Comparison of ENCODE assay signal across 14 cellular contexts in the genomic region with DNA sequence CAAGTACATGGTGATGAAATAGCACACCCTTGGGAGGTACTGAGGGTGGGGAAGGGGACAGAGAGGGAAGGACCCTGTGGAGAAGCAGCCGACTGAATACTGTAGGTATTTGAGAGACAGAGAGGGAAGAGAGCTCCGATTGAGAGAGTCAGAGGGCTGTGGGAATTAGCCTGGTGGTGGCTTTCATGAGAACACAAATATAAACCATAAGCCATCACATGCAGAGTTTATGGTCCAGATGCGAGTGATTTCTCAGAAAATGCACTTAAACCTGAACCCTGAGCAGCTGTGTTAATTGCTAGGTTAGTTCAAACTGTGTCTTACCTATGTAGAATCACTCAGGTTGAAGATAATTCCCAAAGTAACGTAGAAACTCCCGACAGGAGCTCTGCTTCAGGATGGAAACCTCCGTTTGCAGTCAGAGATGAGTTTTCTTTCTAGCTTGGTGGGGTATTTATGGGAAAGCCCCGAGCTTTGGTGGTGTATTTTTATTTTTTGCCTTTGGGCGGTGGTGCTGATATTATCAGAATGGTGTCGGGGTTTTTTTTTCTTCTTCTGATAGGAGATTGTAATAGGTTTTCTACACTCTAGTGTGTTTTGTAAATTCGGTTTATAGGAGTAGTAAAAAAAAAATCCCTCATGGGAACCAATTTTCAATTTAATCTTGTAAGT.
"Had no signal": no experiment of that assay in that cellular context is flagged by ENCODE, and none has a peak within 500 bp of the region (broad histone marks: within the 10 kb centered on the region; RNA-seq: fewer than 3 reads in every experiment).

No MANE protein-coding gene starts in this region.

- H3K4me3 Mint-ChIP-seq: dendritic cell treated with granulocyte-macrophage colony-stimulating factor and Interleukin-4, amounts not matched to agents 40 ng/mL and 50 ng/mL, for 4 days; endodermal cell; neural progenitor cell had no signal

- H3K4me3 ChIP-seq: body of pancreas, neural progenitor cell, ovary, SJCRH30, thyroid gland had no signal

- H3K9me3 ChIP-seq: body of pancreas, ovary, SJCRH30, thyroid gland had no signal

- H3K27ac ChIP-seq: body of pancreas, neural progenitor cell, ovary, SJCRH30, thyroid gland had no signal

- H3K36me3 ChIP-seq: neural progenitor cell, ovary, thyroid gland had no signal

- H3K27me3 Mint-ChIP-seq: dendritic cell treated with granulocyte-macrophage colony-stimulating factor and Interleukin-4, amounts not matched to agents 40 ng/mL and 50 ng/mL, for 4 days had no signal

- H3K27ac Mint-ChIP-seq: dendritic cell treated with granulocyte-macrophage colony-stimulating factor and Interleukin-4, amounts not matched to agents 40 ng/mL and 50 ng/mL, for 4 days; endodermal cell had no signal

- H3K27me3 ChIP-seq: body of pancreas, neural progenitor cell, ovary, SJCRH30, thyroid gland had no signal

- DNase-seq: activated CD4-positive, CD25-positive, alpha-beta regulatory T cell treated with anti-CD3 and anti-CD28 coated beads, Interleukin-2, amount 50 U/mL, for 72 hours; activated naive CD4-positive, alpha-beta T cell treated with Interleukin-2 at 50 U/mL for 16 hours; amniotic stem cell; body of pancreas; endodermal cell; erythroblast; hippocampal formation; ovary; SJCRH30; stimulated activated CD4-positive, alpha-beta T cell treated with anti-CD3 and anti-CD28 coated beads, Interleukin-4, amount 100 ng/mL, for 1 hour; stimulated activated CD8-positive, alpha-beta memory T cell treated with anti-CD3 and anti-CD28 coated beads, Interleukin-4, amount 100 ng/mL, for 48 hours; thyroid gland had no signal

- ATAC-seq: body of pancreas had no signal

- H3K9me3 Mint-ChIP-seq: dendritic cell treated with granulocyte-macrophage colony-stimulating factor and Interleukin-4, amounts not matched to agents 40 ng/mL and 50 ng/mL, for 4 days; endodermal cell; neural progenitor cell had no signal

- H3K4me1 ChIP-seq: body of pancreas, neural progenitor cell, SJCRH30, thyroid gland had no signal
